1 cellular context compared by ENCODE assay signal in genomic region chr15:44663410-44664272, GRCh38.
TF ChIP-seq lines count a peak whose summit lies in the region.

Gene SPG11, minus strand, starts transcription at chr15:44663662. Its CDS starts 15 bp downstream, at chr15:44663647.

TF ChIP-seq in HepG2, 621 proteins besides CTCF, POLR2A, EP300 and RAD21 (continued from another document and continues in another):
- peak; percentile 90 for TF ChIP-seq ZNF407 (CRISPR knock-in tag; IDR thresholded peaks at IDR 0.05; ENCODE audit: not compliant biosample characterization)
- TF ChIP-seq FOXO1 (CRISPR knock-in tag; IDR thresholded peaks at IDR 0.05): 0 out of 2 replicates have a peak, but pooled peaks have one; percentile 26
- TF ChIP-seq MNT (IDR thresholded peaks at IDR 0.05): peak; percentile 40; the same call in 1 of the 2 replicates
- peak; percentile 43; the same call in 1 of the 2 replicates for TF ChIP-seq MLX (CRISPR knock-in tag; IDR thresholded peaks at IDR 0.05)
- TF ChIP-seq PRDM10 (CRISPR knock-in tag; IDR thresholded peaks at IDR 0.05; ENCODE audit: low read depth): 0 out of 2 replicates have a peak, but pooled peaks have one; percentile 27
- TF ChIP-seq TEF (CRISPR knock-in tag; IDR thresholded peaks at IDR 0.05): 0 out of 2 replicates have a peak, but pooled peaks have one; percentile 55
- peak; percentile 62; the same call in 1 of the 2 replicates for TF ChIP-seq CREB1 (IDR thresholded peaks at IDR 0.05)
- no peak for TF ChIP-seq CREB1 (CRISPR knock-in tag; IDR thresholded peaks at IDR 0.05)
- no peak for TF ChIP-seq HNRNPH1 (optimal IDR thresholded peaks at IDR 0.05; ENCODE audit: low read depth, low read length)
- TF ChIP-seq BCL6 (CRISPR knock-in tag; IDR thresholded peaks at IDR 0.05): peak; percentile 62
- 0 out of 4 replicates have a peak, but pooled peaks of 1 of the 2 experiments have one; percentile 9 for TF ChIP-seq REST (IDR thresholded peaks at IDR 0.05; ENCODE audit: borderline replicate concordance in 1 of 2, low read depth in 1 of 2, low read length in 2 of 2)
- TF ChIP-seq ZNF432 (CRISPR knock-in tag; IDR thresholded peaks at IDR 0.05; ENCODE audit: borderline replicate concordance): no peak
- TF ChIP-seq MYPOP (CRISPR knock-in tag; IDR thresholded peaks at IDR 0.05): peak; percentile 40; the same call in 1 of the 2 replicates
- peak; percentile 91; the same call in 1 of the 2 replicates for TF ChIP-seq ZNF709 (CRISPR knock-in tag; IDR thresholded peaks at IDR 0.05)
- TF ChIP-seq ZNF772 (CRISPR knock-in tag; IDR thresholded peaks at IDR 0.05): peak; percentile 86
- TF ChIP-seq KLF13 (CRISPR knock-in tag; IDR thresholded peaks at IDR 0.05): 0 out of 2 replicates have a peak, but pooled peaks have one; percentile 12
- peak; percentile 91 for TF ChIP-seq FOXC1 (CRISPR knock-in tag; IDR thresholded peaks at IDR 0.05; ENCODE audit: borderline replicate concordance)
- peak; percentile 82; the same call in 1 of the 2 replicates for TF ChIP-seq CREB3 (CRISPR knock-in tag; IDR thresholded peaks at IDR 0.05)
- TF ChIP-seq HNRNPK (IDR thresholded peaks at IDR 0.05; ENCODE audit: low read depth, low read length, poor library complexity, severe bottlenecking): peak; percentile 18
- TF ChIP-seq ASH2L (IDR thresholded peaks at IDR 0.05; ENCODE audit: insufficient read length, low read depth, low read length): peak; percentile 86
- TF ChIP-seq FOXA1 (IDR thresholded peaks at IDR 0.05): no peak
- TF ChIP-seq FOXA1 (CRISPR knock-in tag; IDR thresholded peaks at IDR 0.05): no peak; the same call in 1 of the 2 replicates
- TF ChIP-seq TGIF2 (CRISPR knock-in tag; IDR thresholded peaks at IDR 0.05): peak; percentile 77
- peak; percentile 52 for TF ChIP-seq ZBTB33 (CRISPR knock-in tag; IDR thresholded peaks at IDR 0.05)
- TF ChIP-seq HOXA9 (CRISPR knock-in tag; IDR thresholded peaks at IDR 0.05; ENCODE audit: borderline replicate concordance): peak; percentile 75; the same call in 1 of the 2 replicates
- TF ChIP-seq ZNF350 (CRISPR knock-in tag; IDR thresholded peaks at IDR 0.05; ENCODE audit: borderline replicate concordance, low read depth): peak; percentile 86; the same call in 1 of the 2 replicates
- no peak for TF ChIP-seq PBX2 (CRISPR knock-in tag; IDR thresholded peaks at IDR 0.05)
